Comparison of ENCODE assay signal across 2 cellular contexts in the genomic region with DNA sequence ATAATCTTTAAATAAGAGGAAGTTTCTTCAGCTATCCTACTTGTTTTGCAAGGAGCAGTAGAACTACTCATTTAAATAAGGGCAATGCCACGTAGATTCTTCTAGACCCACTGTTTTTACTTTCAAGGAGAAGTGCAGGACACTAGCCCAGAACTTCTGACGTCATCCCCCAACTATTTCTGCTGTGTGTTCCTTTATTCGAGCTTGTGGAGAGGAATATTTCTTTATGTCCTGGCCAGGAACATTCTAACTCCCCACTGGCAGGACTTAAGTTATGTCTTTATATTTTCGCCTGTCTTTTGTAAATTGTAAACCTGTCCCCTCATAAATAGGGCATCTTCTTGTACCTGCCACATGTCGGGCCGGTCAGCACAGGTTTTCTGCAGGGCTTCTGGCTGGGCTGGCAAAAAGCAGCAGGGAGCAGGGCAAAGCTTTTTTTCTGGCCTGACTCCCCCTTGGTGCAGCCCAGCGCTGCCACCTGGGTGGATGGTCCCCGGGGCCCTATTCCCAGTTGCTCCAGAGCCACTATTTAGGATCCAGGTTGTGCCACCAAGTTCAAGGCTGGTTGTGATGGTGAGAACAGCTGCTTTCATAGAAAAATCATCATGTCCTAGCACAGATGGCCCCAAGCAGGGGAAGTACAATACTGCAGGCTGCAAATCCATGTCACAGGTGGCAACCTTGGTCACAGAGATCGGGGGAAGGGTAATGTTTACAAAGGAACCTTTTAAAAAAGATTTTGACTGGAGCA.
TF ChIP-seq lines count a peak whose summit lies in the region.

No MANE protein-coding gene starts in this region.

TF ChIP-seq in SK-N-SH, 30 proteins besides CTCF, POLR2A, EP300 and RAD21 (continued from another document):
- TF ChIP-seq IRF3 (IDR thresholded peaks at IDR 0.05; ENCODE audit: low read depth, low read length) (no peak), RXRA (IDR thresholded peaks at IDR 0.05; ENCODE audit: borderline replicate concordance, low read depth) (no peak), NFIC (IDR thresholded peaks at IDR 0.05; ENCODE audit: borderline replicate concordance) (no peak), REST (IDR thresholded peaks at IDR 0.05; ENCODE audit: low read depth, low read length) (no peak), YY1 (IDR thresholded peaks at IDR 0.05; ENCODE audit: low read depth) (no peak), TEAD4 (IDR thresholded peaks at IDR 0.05; ENCODE audit: borderline replicate concordance, insufficient read depth) (peak; percentile 68; the same call in 1 of the 2 replicates), FOXM1 (IDR thresholded peaks at IDR 0.05; ENCODE audit: low read depth) (no peak), MEF2A (IDR thresholded peaks at IDR 0.05; ENCODE audit: borderline replicate concordance, low read depth) (no peak), EZH2phosphoT487 (IDR thresholded peaks at IDR 0.05; ENCODE audit: borderline replicate concordance, low read depth) (no peak), MXI1 (IDR thresholded peaks at IDR 0.05; ENCODE audit: low read depth, low read length) (no peak), POLR2AphosphoS5 (IDR thresholded peaks at IDR 0.05; ENCODE audit: low read depth, low read length) (peak; percentile 52), GATA2 (CRISPR knock-in tag; IDR thresholded peaks at IDR 0.05) (no peak), RFX5 (IDR thresholded peaks at IDR 0.05; ENCODE audit: low read length) (no peak), ZBTB33 (IDR thresholded peaks at IDR 0.05; ENCODE audit: borderline replicate concordance, low read depth) (no peak), GABPA (IDR thresholded peaks at IDR 0.05; ENCODE audit: low read depth) (no peak)
- TF ChIP-seq, protein P1, sequence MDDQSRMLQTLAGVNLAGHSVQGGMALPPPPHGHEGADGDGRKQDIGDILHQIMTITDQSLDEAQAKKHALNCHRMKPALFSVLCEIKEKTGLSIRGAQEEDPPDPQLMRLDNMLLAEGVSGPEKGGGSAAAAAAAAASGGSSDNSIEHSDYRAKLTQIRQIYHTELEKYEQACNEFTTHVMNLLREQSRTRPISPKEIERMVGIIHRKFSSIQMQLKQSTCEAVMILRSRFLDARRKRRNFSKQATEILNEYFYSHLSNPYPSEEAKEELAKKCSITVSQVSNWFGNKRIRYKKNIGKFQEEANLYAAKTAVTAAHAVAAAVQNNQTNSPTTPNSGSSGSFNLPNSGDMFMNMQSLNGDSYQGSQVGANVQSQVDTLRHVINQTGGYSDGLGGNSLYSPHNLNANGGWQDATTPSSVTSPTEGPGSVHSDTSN (IDR thresholded peaks at IDR 0.05) = no peak
- TF ChIP-seq, protein P2, sequence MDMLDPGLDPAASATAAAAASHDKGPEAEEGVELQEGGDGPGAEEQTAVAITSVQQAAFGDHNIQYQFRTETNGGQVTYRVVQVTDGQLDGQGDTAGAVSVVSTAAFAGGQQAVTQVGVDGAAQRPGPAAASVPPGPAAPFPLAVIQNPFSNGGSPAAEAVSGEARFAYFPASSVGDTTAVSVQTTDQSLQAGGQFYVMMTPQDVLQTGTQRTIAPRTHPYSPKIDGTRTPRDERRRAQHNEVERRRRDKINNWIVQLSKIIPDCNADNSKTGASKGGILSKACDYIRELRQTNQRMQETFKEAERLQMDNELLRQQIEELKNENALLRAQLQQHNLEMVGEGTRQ (IDR thresholded peaks at IDR 0.05; ENCODE audit: borderline replicate concordance, low read depth, low read length) = no peak
- TF ChIP-seq, protein P3, sequence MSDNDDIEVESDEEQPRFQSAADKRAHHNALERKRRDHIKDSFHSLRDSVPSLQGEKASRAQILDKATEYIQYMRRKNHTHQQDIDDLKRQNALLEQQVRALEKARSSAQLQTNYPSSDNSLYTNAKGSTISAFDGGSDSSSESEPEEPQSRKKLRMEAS (IDR thresholded peaks at IDR 0.05; ENCODE audit: low read depth) = 0 out of 2 replicates have a peak, but pooled peaks have one; percentile 42

TF ChIP-seq in liver, 16 proteins besides CTCF, POLR2A, EP300 and RAD21 (continued from another document):
- peak in 1 of 2 donors; percentile 33 for TF ChIP-seq RXRA (IDR thresholded peaks at IDR 0.05)
- no peak for TF ChIP-seq YY1 (IDR thresholded peaks at IDR 0.05)
- TF ChIP-seq NR2F2 (IDR thresholded peaks at IDR 0.05) = no peak
- peak; percentile 37 for TF ChIP-seq SP1 (IDR thresholded peaks at IDR 0.05)
- TF ChIP-seq TAF1 (conservative IDR thresholded peaks at IDR 0.05) = peak; percentile 53
- TF ChIP-seq JUND (IDR thresholded peaks at IDR 0.05) = peak; percentile 80 to 83
- TF ChIP-seq GABPA (IDR thresholded peaks at IDR 0.05 in 1 of 2, conservative IDR thresholded peaks at IDR 0.05 in 1 of 2) = no peak
